ENCODE assay signal across 8 cellular contexts in genomic region chr15:82647835-82648256, GRCh38. TPM values are rescaled to one million over a fixed set of nuclear protein-coding genes. Genes with fewer than 3 reads are reported as not detected.
DNase-seq lines count a peak whose midpoint lies in the region; ATAC-seq, FAIRE-seq and TF ChIP-seq lines count a peak whose summit lies in the region.

No MANE protein-coding gene starts in this region.

- H3K9me3 ChIP-seq in CD8-positive, alpha-beta memory T cell (ENCODE audit: low read length) = no peaks in the 10 kb centered on the region
- no peaks in the 10 kb centered on the region for H3K9me3 ChIP-seq in keratinocyte (ENCODE audit: control insufficient read depth, low read depth, low read length)

- H3K36me3 Mint-ChIP-seq in CD8-positive, alpha-beta memory T cell = peaks cover 0 to 5% (median 0%) of the 10 kb centered on the region in 3 donors
- no peaks in the 10 kb centered on the region for H3K36me3 Mint-ChIP-seq in IgD-negative memory B cell
- no peaks in the 10 kb centered on the region for H3K36me3 Mint-ChIP-seq in activated naive CD8-positive, alpha-beta T cell treated with anti-CD3 and anti-CD28 coated beads, Interleukin-2, amount 10 ng/mL, durations not matched to agents 7 days and 5 days

- peaks cover 3% of the 10 kb centered on the region for H4K20me1 ChIP-seq in keratinocyte (ENCODE audit: control insufficient read depth, extremely low read depth, insufficient read depth, low read length)

- H3K4me3 Mint-ChIP-seq in CD8-positive, alpha-beta memory T cell = peak overlapping the region; percentile 41 to 88 (median 76)
- H3K4me3 Mint-ChIP-seq in IgD-negative memory B cell = peak overlapping the region; percentile 13 to 76 (median 61)
- peak overlapping the region; percentile 32 for H3K4me3 Mint-ChIP-seq in activated naive CD8-positive, alpha-beta T cell treated with anti-CD3 and anti-CD28 coated beads, Interleukin-2, amount 10 ng/mL, durations not matched to agents 7 days and 5 days

- TF ChIP-seq CTCF in keratinocyte (optimal IDR thresholded peaks at IDR 0.05 in 1 of 3, IDR thresholded peaks at IDR 0.05 in 1 of 3, conservative IDR thresholded peaks at IDR 0.05 in 1 of 3; ENCODE audit: extremely low read depth in 1 of 3, insufficient read depth in 2 of 3, low read length in 3 of 3) = no peak

- H3K79me2 ChIP-seq in keratinocyte (ENCODE audit: control insufficient read depth, insufficient read depth, low read length) = no peaks in the 10 kb centered on the region

- peak overlapping the region; percentile 12 for H3K4me3 ChIP-seq in CD8-positive, alpha-beta memory T cell (ENCODE audit: low read length)
- peak overlapping the region; percentile 27 to 30 (median 29) for H3K4me3 ChIP-seq in keratinocyte (ENCODE audit: control insufficient read depth in 2 of 3, extremely low read depth in 1 of 3, insufficient read depth in 2 of 3, low read depth in 1 of 3, low read length in 3 of 3)

- H3K27ac Mint-ChIP-seq in CD8-positive, alpha-beta memory T cell = no peak overlapping the region
- H3K27ac Mint-ChIP-seq in IgD-negative memory B cell = no peak overlapping the region
- no peak overlapping the region for H3K27ac Mint-ChIP-seq in activated naive CD8-positive, alpha-beta T cell treated with anti-CD3 and anti-CD28 coated beads, Interleukin-2, amount 10 ng/mL, durations not matched to agents 7 days and 5 days

- peaks cover 3 to 13% (median 12%) of the 10 kb centered on the region in 3 donors for H3K4me1 Mint-ChIP-seq in CD8-positive, alpha-beta memory T cell
- H3K4me1 Mint-ChIP-seq in IgD-negative memory B cell = peaks cover 0 to 5% (median 4%) of the 10 kb centered on the region in 3 donors
- peaks cover 1% of the 10 kb centered on the region for H3K4me1 Mint-ChIP-seq in activated naive CD8-positive, alpha-beta T cell treated with anti-CD3 and anti-CD28 coated beads, Interleukin-2, amount 10 ng/mL, durations not matched to agents 7 days and 5 days

- POLR2A ChIA-PET in CD8-positive, alpha-beta memory T cell (lab: Charles Lee) = interaction anchor here (1.5 kb wide), 1 partner anchor 163 kb away, joined by 5 read pairs; no protein-coding TSS in a partner anchor
- POLR2A ChIA-PET in activated naive CD8-positive, alpha-beta T cell treated with anti-CD3 and anti-CD28 coated beads, Interleukin-2, amount 10 ng/mL, durations not matched to agents 7 days and 5 days (lab: Charles Lee) = no interaction called here

- FAIRE-seq in keratinocyte (lab: Jason Lieb, UNC) = no peak

- CTCF ChIA-PET in CD8-positive, alpha-beta memory T cell (lab: Charles Lee) = interaction anchor here (0.8 to 1.4 kb wide), 2 partner anchors 29 to 161 kb away, joined by 3 to 4 read pairs; partner anchors contain the start of gene WHAMM

- no peaks in the 10 kb centered on the region for H3K9me1 ChIP-seq in keratinocyte (ENCODE audit: control insufficient read depth, extremely low read depth, insufficient read depth, low read length)

- dilution Hi-C loops in keratinocyte (cut with MboI; ENCODE audit: extremely low pct_ligation_motif_present, low sequenced_read_pairs) = no loop called here

- H3K36me3 ChIP-seq in CD8-positive, alpha-beta memory T cell (ENCODE audit: insufficient read depth, low read length) = no peaks in the 10 kb centered on the region
- no peaks in the 10 kb centered on the region for H3K36me3 ChIP-seq in keratinocyte (ENCODE audit: control insufficient read depth in 2 of 2, extremely low read depth in 1 of 2, insufficient read depth in 2 of 2, low read length in 2 of 2)

- no peak overlapping the region for H3K9ac ChIP-seq in keratinocyte (ENCODE audit: control insufficient read depth, extremely low read depth, insufficient read depth, low read length)

- peak; percentile 13 to 66 (median 37) for DNase-seq in CD8-positive, alpha-beta memory T cell
- DNase-seq in activated naive CD8-positive, alpha-beta T cell treated with anti-CD3 and anti-CD28 coated beads, Interleukin-2, amount 10 ng/mL, durations not matched to agents 7 days and 5 days = peak; percentile 67
- DNase-seq in keratinocyte (ENCODE audit: low read depth, low spot score) (no peak), Ammon's horn (ENCODE audit: low spot score) (no peak)
- DNase-seq in stimulated activated CD4-positive, alpha-beta T cell treated with anti-CD3 and anti-CD28 coated beads, Interleukin-4, amount 100 ng/mL, for 4 hours = peak; percentile 53 to 58

- peaks cover 6% of the 10 kb centered on the region for H3K4me1 ChIP-seq in CD8-positive, alpha-beta memory T cell (ENCODE audit: insufficient read depth, low read length)
- H3K4me1 ChIP-seq in keratinocyte (ENCODE audit: control insufficient read depth, extremely low read depth, insufficient read depth, low read length) = peaks cover 2% of the 10 kb centered on the region

- peaks cover 10% of the 10 kb centered on the region for H3K27me3 ChIP-seq in CD8-positive, alpha-beta memory T cell (ENCODE audit: insufficient read depth, low read length, poor library complexity, severe bottlenecking)
- peaks cover 59% of the 10 kb centered on the region for H3K27me3 ChIP-seq in keratinocyte (ENCODE audit: control insufficient read depth, extremely low read depth, insufficient read depth, low read length)

- peaks cover 33 to 47% of the 10 kb centered on the region in 2 donors for H3K27me3 Mint-ChIP-seq in CD8-positive, alpha-beta memory T cell
- H3K27me3 Mint-ChIP-seq in IgD-negative memory B cell = peaks cover 28% of the 10 kb centered on the region
- peaks cover 57% of the 10 kb centered on the region for H3K27me3 Mint-ChIP-seq in activated naive CD8-positive, alpha-beta T cell treated with anti-CD3 and anti-CD28 coated beads, Interleukin-2, amount 10 ng/mL, durations not matched to agents 7 days and 5 days

- peaks cover 0 to 2% (median 0%) of the 10 kb centered on the region in 5 donors for H3K9me3 Mint-ChIP-seq in CD8-positive, alpha-beta memory T cell
- peaks cover 0 to 4% (median 0%) of the 10 kb centered on the region in 3 donors for H3K9me3 Mint-ChIP-seq in IgD-negative memory B cell
- H3K9me3 Mint-ChIP-seq in activated naive CD8-positive, alpha-beta T cell treated with anti-CD3 and anti-CD28 coated beads, Interleukin-2, amount 10 ng/mL, durations not matched to agents 7 days and 5 days = no peaks in the 10 kb centered on the region

- no peak overlapping the region for H2AFZ ChIP-seq in keratinocyte (ENCODE audit: control insufficient read depth, low read length)

- peak overlapping the region; percentile 51 for H3K4me2 ChIP-seq in keratinocyte (ENCODE audit: control insufficient read depth, extremely low read depth, insufficient read depth, low read depth, low read length)

- peak; percentile 84 for ATAC-seq in activated naive CD8-positive, alpha-beta T cell treated with anti-CD3 and anti-CD28 coated beads, Interleukin-2, amount 10 ng/mL, durations not matched to agents 7 days and 5 days (ENCODE audit: low read depth)
- ATAC-seq in HG02571 (IDR thresholded peaks at IDR 0.05; ENCODE audit: unreplicated experiment) = no peak
- no peak for ATAC-seq in GM21576 (IDR thresholded peaks at IDR 0.05; ENCODE audit: unreplicated experiment)

- no peak overlapping the region for H3K27ac ChIP-seq in CD8-positive, alpha-beta memory T cell (ENCODE audit: low read depth, low read length)
- H3K27ac ChIP-seq in keratinocyte (ENCODE audit: control insufficient read depth, insufficient read depth, low read length) = no peak overlapping the region

RNA-seq across cellular contexts. Expression of gene CPEB1, which starts 0.7 kb away (rescaled TPM):
- under 1 TPM; 0.44 TPM for total RNA-seq in CD8-positive, alpha-beta memory T cell
- polyA plus RNA-seq in CD8-positive, alpha-beta memory T cell = 1.2 TPM
- polyA plus RNA-seq in IgD-negative memory B cell (0.11 TPM), keratinocyte (0.09 to 0.18 TPM (median 0.16 TPM) in 3 replicates)
- under 1 TPM; 0.58 to 0.74 TPM for total RNA-seq in activated naive CD8-positive, alpha-beta T cell treated with anti-CD3 and anti-CD28 coated beads, Interleukin-2, amount 10 ng/mL, durations not matched to agents 7 days and 5 days
- polyA plus RNA-seq in keratinocyte (2011; ENCODE audit: low read depth) = not detected
- 0.22 and 0.27 TPM in 2 replicates for polyA plus RNA-seq in keratinocyte (2011; cell fraction: cytosol; rRNA removed)
- 0.44 and 0.74 TPM in 2 replicates for polyA plus RNA-seq in keratinocyte (2011; cell fraction: nucleus; rRNA removed)
- 0.14 and 0.35 TPM in 2 replicates for polyA plus RNA-seq in keratinocyte (2012; ENCODE audit: low replicate concordance)
- polyA minus RNA-seq in keratinocyte = not detected in 3 replicates
- polyA minus RNA-seq in keratinocyte (2011; cell fraction: cytosol; rRNA and poly(A)+ RNA removed) = not detected
- polyA minus RNA-seq in keratinocyte (2011; cell fraction: nucleus; rRNA and poly(A)+ RNA removed) = 0.39 and 0.42 TPM in 2 replicates

Comparison
In these comparisons a context has a peak if more than half of its experiments do, and no peak if none do; other contexts are left out.
1. DNase-seq: peak in CD8-positive, alpha-beta memory T cell (5 of 5), activated naive CD8-positive, alpha-beta T cell treated with anti-CD3 and anti-CD28 coated beads, Interleukin-2, amount 10 ng/mL, durations not matched to agents 7 days and 5 days (single experiment) and stimulated activated CD4-positive, alpha-beta T cell treated with anti-CD3 and anti-CD28 coated beads, Interleukin-4, amount 100 ng/mL, for 4 hours (2 of 2); none in keratinocyte (single experiment) and Ammon's horn (single experiment).
2. Peak in every context shown above with its lines, with median percentiles within 50 percentile points of each other: H3K4me3 Mint-ChIP-seq.